8 cellular contexts compared by ENCODE assay signal in genomic region chr10:112951349-112952281, GRCh38. TPM values are rescaled to one million over a fixed set of nuclear protein-coding genes. Genes with fewer than 3 reads are reported as not detected.
DNase-seq lines count a peak whose midpoint lies in the region; ATAC-seq and TF ChIP-seq lines count a peak whose summit lies in the region.

No MANE protein-coding gene starts in this region.

- no peaks in the 10 kb centered on the region for H3K9me3 Mint-ChIP-seq in activated T-cell treated with anti-CD3 and anti-CD28 coated beads, Interleukin-2, amount 50 U/mL, for 24 hours
- no peaks in the 10 kb centered on the region for H3K9me3 Mint-ChIP-seq in natural killer cell

- H3K4me3 ChIP-seq in GM08714 (ENCODE audit: low read length): peak overlapping the region; percentile 73
- peak overlapping the region; percentile 56 to 88 (median 68) for H3K4me3 ChIP-seq in tibial nerve

- H3K4me1 Mint-ChIP-seq in activated T-cell treated with anti-CD3 and anti-CD28 coated beads, Interleukin-2, amount 50 U/mL, for 24 hours (ENCODE audit: low read depth): peaks cover 30% of the 10 kb centered on the region
- H3K4me1 Mint-ChIP-seq in natural killer cell: peaks cover 30 to 47% of the 10 kb centered on the region in 2 donors

- peak overlapping the region; percentile 86 for H3K27ac Mint-ChIP-seq in activated T-cell treated with anti-CD3 and anti-CD28 coated beads, Interleukin-2, amount 50 U/mL, for 24 hours
- peak overlapping the region; percentile 75 to 83 for H3K27ac Mint-ChIP-seq in natural killer cell

- H3K4me1 ChIP-seq in tibial nerve: peaks cover 0 to 58% (median 19%) of the 10 kb centered on the region in 4 donors

- intact Hi-C loops in natural killer cell (cut with micrococcal nuclease): loop anchor here (5.0 kb wide), 1 partner anchor 431 kb away; no protein-coding TSS in a partner anchor

- TF ChIP-seq EP300 in tibial nerve (IDR thresholded peaks at IDR 0.05): peak in 1 of 2 donors; percentile 83

- TF ChIP-seq CTCF in natural killer cell (IDR thresholded peaks at IDR 0.05): no peak
- no peak for TF ChIP-seq CTCF in tibial nerve (IDR thresholded peaks at IDR 0.05)

- TF ChIP-seq POLR2A in tibial nerve (IDR thresholded peaks at IDR 0.05): peak in 1 of 2 donors; percentile 13

- H3K36me3 Mint-ChIP-seq in activated T-cell treated with anti-CD3 and anti-CD28 coated beads, Interleukin-2, amount 50 U/mL, for 24 hours (ENCODE audit: low read depth): no peaks in the 10 kb centered on the region
- no peaks in the 10 kb centered on the region for H3K36me3 Mint-ChIP-seq in natural killer cell

- no peaks in the 10 kb centered on the region for H3K36me3 ChIP-seq in tibial nerve

- WGBS in tibial nerve, 2 donors: 0 to 2% methylated on average over 36 to 44 of the region's 68 CpGs

- no peaks in the 10 kb centered on the region for H3K9me3 ChIP-seq in tibial nerve

- no peaks in the 10 kb centered on the region for H3K27me3 ChIP-seq in tibial nerve

- peak; percentile 64 to 78 for DNase-seq in NOMO-1 (lab: John Stamatoyannopoulos, UW; ENCODE audit: unreplicated experiment in 2 of 2)
- peak; percentile 60 for DNase-seq in activated T-cell treated with anti-CD3 and anti-CD28 coated beads, Interleukin-2, amount 50 U/mL, for 24 hours
- peak; percentile 89 for DNase-seq in fibroblast of gingiva (ENCODE audit: low read depth)
- peak; percentile 40 for DNase-seq in natural killer cell
- peak; percentile 33 to 62 for DNase-seq in tibial nerve (ENCODE audit: low spot score in 2 of 2)
- DNase-seq in NCI-H187 (lab: John Stamatoyannopoulos, UW): no peak

- peak overlapping the region; percentile 86 to 98 (median 96) for H3K27ac ChIP-seq in tibial nerve

- peaks cover 80% of the 10 kb centered on the region for H3K27me3 Mint-ChIP-seq in activated T-cell treated with anti-CD3 and anti-CD28 coated beads, Interleukin-2, amount 50 U/mL, for 24 hours
- H3K27me3 Mint-ChIP-seq in natural killer cell (ENCODE audit: low read depth in 2 of 2): peaks cover 13 to 40% of the 10 kb centered on the region in 2 donors

- peak overlapping the region; percentile 85 for H3K4me3 Mint-ChIP-seq in activated T-cell treated with anti-CD3 and anti-CD28 coated beads, Interleukin-2, amount 50 U/mL, for 24 hours
- peak overlapping the region; percentile 99 for H3K4me3 Mint-ChIP-seq in natural killer cell

- ATAC-seq in natural killer cell (peak; percentile 46 to 61 (median 57)), HG02852 (IDR thresholded peaks at IDR 0.05; ENCODE audit: unreplicated experiment) (no peak)

RNA-seq across cellular contexts. Expression of gene TCF7L2, which starts 1.6 kb away (rescaled TPM):
- 10 to 100 TPM; 10.4 to 32.7 (median 15.3) TPM for total RNA-seq in natural killer cell
- 10 to 100 TPM; 25.1 to 38.9 (median 26.9) TPM for total RNA-seq in tibial nerve

Comparison
In these comparisons a context has a peak if more than half of its experiments do, and no peak if none do; other contexts are left out.
1. DNase-seq: peak in NOMO-1 (2 of 2), activated T-cell treated with anti-CD3 and anti-CD28 coated beads, Interleukin-2, amount 50 U/mL, for 24 hours (single experiment), fibroblast of gingiva (single experiment), natural killer cell (single experiment) and tibial nerve (2 of 2); none in NCI-H187 (0 of 2).